In the genomic region with DNA sequence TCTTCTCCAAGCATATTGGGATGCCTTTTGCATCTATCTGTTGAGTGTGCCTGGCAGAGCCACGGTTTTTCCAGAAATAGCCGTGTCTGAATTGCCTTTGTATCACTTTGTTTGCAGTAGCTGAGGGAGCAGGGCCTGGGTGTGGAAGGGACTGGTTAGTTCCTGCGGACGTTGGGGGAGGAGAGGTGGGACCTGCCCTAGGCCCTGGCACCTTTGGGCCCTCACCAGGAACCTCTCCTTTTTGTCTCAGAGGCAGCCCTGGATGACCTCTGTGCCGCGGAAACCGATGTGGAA, we compare ENCODE assay signal across 9 cellular contexts. TPM values are rescaled to one million over a fixed set of nuclear protein-coding genes. Genes with fewer than 3 reads are reported as not detected.
DNase-seq lines count a peak whose midpoint lies in the region; ATAC-seq and TF ChIP-seq lines count a peak whose summit lies in the region.
"Had no signal": no experiment of that assay in that cellular context is flagged by ENCODE, and none has a peak within 500 bp of the region (broad histone marks: within the 10 kb centered on the region; RNA-seq: fewer than 3 reads in every experiment).

No MANE protein-coding gene starts in this region.

- TF ChIP-seq CTCF in AG04450 (IDR thresholded peaks at IDR 0.05; ENCODE audit: low read depth, low read length), result no peak
- no peak for TF ChIP-seq CTCF in MM.1S (IDR thresholded peaks at IDR 0.05; ENCODE audit: low read length)
- no peak for TF ChIP-seq CTCF in nephron (IDR thresholded peaks at IDR 0.05; ENCODE audit: unreplicated experiment in 3 of 3)

- H3K27ac Mint-ChIP-seq in dendritic cell treated with granulocyte-macrophage colony-stimulating factor and Interleukin-4, amounts not matched to agents 40 ng/mL and 50 ng/mL, for 4 days, result peak overlapping the region; percentile 100
- H3K27ac Mint-ChIP-seq in nephron, result peak overlapping the region; percentile 96 to 98 (median 96)

- H3K27me3 ChIP-seq in AG04450 (ENCODE audit: control insufficient read depth, insufficient read depth, low read length) (no peaks in the 10 kb centered on the region), MM.1S (replicated peaks; ENCODE audit: insufficient read depth, low read length) (no peaks in the 10 kb centered on the region)

- peaks cover 21% of the 10 kb centered on the region for H3K4me1 ChIP-seq in MM.1S (ENCODE audit: low read length)

- no peaks in the 10 kb centered on the region for H4K20me1 ChIP-seq in MM.1S (ENCODE audit: insufficient read depth, low read length)

- H3K27ac ChIP-seq in AG04450 (ENCODE audit: low read depth, low read length) (peak overlapping the region; percentile 100), MM.1S (ENCODE audit: low read length) (peak overlapping the region; percentile 84; the same call in 1 of the 2 replicates)

- no peak overlapping the region for H3K4me3 ChIP-seq in AG04450 (ENCODE audit: low read depth, low read length)
- H3K4me3 ChIP-seq in MM.1S (ENCODE audit: low read length), result no peak overlapping the region

- no peak overlapping the region for H2AFZ ChIP-seq in MM.1S (ENCODE audit: low read length)

- H3K9me3 ChIP-seq in AG04450 (ENCODE audit: control insufficient read depth, insufficient read depth, low read length), result no peaks in the 10 kb centered on the region
- no peaks in the 10 kb centered on the region for H3K9me3 ChIP-seq in MM.1S (replicated peaks; ENCODE audit: insufficient read depth, low read length)

- DNase-seq in AG04450 (ENCODE audit: low read depth, low spot score) (no peak), MM.1S (no peak), islet precursor cell (no peak), NCI-H2107 (lab: John Stamatoyannopoulos, UW) (no peak), ureter (ENCODE audit: low spot score) (no peak)
- DNase-seq: stimulated activated CD4-positive, alpha-beta T cell treated with anti-CD3 and anti-CD28 coated beads, Interleukin-4, amount 100 ng/mL, for 1 hour had no signal

- H3K9me3 Mint-ChIP-seq in dendritic cell treated with granulocyte-macrophage colony-stimulating factor and Interleukin-4, amounts not matched to agents 40 ng/mL and 50 ng/mL, for 4 days, result no peaks in the 10 kb centered on the region
- H3K9me3 Mint-ChIP-seq in nephron, result no peaks in the 10 kb centered on the region

- peak overlapping the region; percentile 94 for H3K4me2 ChIP-seq in MM.1S (ENCODE audit: low read depth, low read length)

- CTCF ChIA-PET in AG04450 (lab: Charles Lee), result interaction anchor here (0.6 to 2.1 kb wide), 4 partner anchors 80 to 88 kb away, joined by 3 to 15 read pairs (median 3); no protein-coding TSS in a partner anchor

- no peaks in the 10 kb centered on the region for H3K27me3 Mint-ChIP-seq in dendritic cell treated with granulocyte-macrophage colony-stimulating factor and Interleukin-4, amounts not matched to agents 40 ng/mL and 50 ng/mL, for 4 days
- no peaks in the 10 kb centered on the region for H3K27me3 Mint-ChIP-seq in nephron (ENCODE audit: low read depth)

- H3K79me2 ChIP-seq in MM.1S (ENCODE audit: low read length), result peaks cover 41% of the 10 kb centered on the region

- H3K36me3 Mint-ChIP-seq in dendritic cell treated with granulocyte-macrophage colony-stimulating factor and Interleukin-4, amounts not matched to agents 40 ng/mL and 50 ng/mL, for 4 days (ENCODE audit: low read depth), result peaks cover 71% of the 10 kb centered on the region
- peaks cover 12% of the 10 kb centered on the region for H3K36me3 Mint-ChIP-seq in nephron (ENCODE audit: low read depth)

- peaks cover 49% of the 10 kb centered on the region for H3K4me1 Mint-ChIP-seq in dendritic cell treated with granulocyte-macrophage colony-stimulating factor and Interleukin-4, amounts not matched to agents 40 ng/mL and 50 ng/mL, for 4 days (ENCODE audit: low read depth)
- peaks cover 20% of the 10 kb centered on the region for H3K4me1 Mint-ChIP-seq in nephron

- peaks cover 4% of the 10 kb centered on the region; the same call in 1 of the 2 replicates for H3K36me3 ChIP-seq in MM.1S (replicated peaks; ENCODE audit: insufficient read depth, low read length)

- no peaks in the 10 kb centered on the region for H3K9me2 ChIP-seq in MM.1S (replicated peaks; ENCODE audit: insufficient read depth, low read length)

- H3K9ac ChIP-seq in MM.1S (ENCODE audit: low read length), result no peak overlapping the region; the same call in 1 of the 2 replicates

- intact Hi-C loops in dendritic cell treated with granulocyte-macrophage colony-stimulating factor and Interleukin-4, amounts not matched to agents 40 ng/mL and 50 ng/mL, for 4 days (cut with micrococcal nuclease), result loop anchor here (1.0 to 10.0 kb wide), 3 partner anchors 8 to 220 kb away; partner anchors contain the start of gene NCKIPSD

- ATAC-seq in GM21423 (IDR thresholded peaks at IDR 0.05; ENCODE audit: unreplicated experiment), result no peak

- H3K4me3 Mint-ChIP-seq in dendritic cell treated with granulocyte-macrophage colony-stimulating factor and Interleukin-4, amounts not matched to agents 40 ng/mL and 50 ng/mL, for 4 days, result no peak overlapping the region
- no peak overlapping the region for H3K4me3 Mint-ChIP-seq in nephron

- POLR2A ChIA-PET in AG04450 (lab: Yijun Ruan, JAX), result interaction anchor here (1.7 kb wide), 1 partner anchor 84 kb away, joined by 6 read pairs; no protein-coding TSS in a partner anchor

- peaks cover 2% of the 10 kb centered on the region; the same call in 1 of the 2 replicates for H3F3A ChIP-seq in MM.1S (ENCODE audit: insufficient read depth, low read length)

RNA-seq across cellular contexts. Expression of gene ATRIP, which starts 18.6 kb away (rescaled TPM):
- 5.1 and 5.8 TPM in 2 replicates for polyA plus RNA-seq in AG04450 (2011; rRNA removed)
- 6.3 and 8.0 TPM in 2 replicates for polyA minus RNA-seq in AG04450 (2011; rRNA and poly(A)+ RNA removed)
- total RNA-seq in ureter, result 9.6 TPM

RNA-seq across cellular contexts. Expression of gene TMA7, which starts 25.1 kb away (rescaled TPM):
- polyA plus RNA-seq in AG04450 (2011; rRNA removed), result 207 and 316 TPM in 2 replicates
- 35.8 and 40.7 TPM in 2 replicates for polyA minus RNA-seq in AG04450 (2011; rRNA and poly(A)+ RNA removed)
- total RNA-seq in ureter, result 237 TPM

RNA-seq across cellular contexts. Expression of gene CCDC51, which starts 25.3 kb away (rescaled TPM):
- 9.5 and 11.1 TPM in 2 replicates for polyA plus RNA-seq in AG04450 (2011; rRNA removed)
- 6.4 and 7.5 TPM in 2 replicates for polyA minus RNA-seq in AG04450 (2011; rRNA and poly(A)+ RNA removed)
- 10.4 TPM for total RNA-seq in ureter

RNA-seq across cellular contexts. Expression of gene PLXNB1, which starts 35.3 kb away (rescaled TPM):
- polyA plus RNA-seq in AG04450 (2011; rRNA removed), result 13.4 and 18.3 TPM in 2 replicates
- polyA minus RNA-seq in AG04450 (2011; rRNA and poly(A)+ RNA removed), result 31.3 and 58.8 TPM in 2 replicates
- 259 TPM for total RNA-seq in ureter

RNA-seq across cellular contexts. Expression of gene SHISA5, which starts 38.8 kb away (rescaled TPM):
- polyA plus RNA-seq in AG04450 (2011; rRNA removed), result 124 and 151 TPM in 2 replicates
- polyA minus RNA-seq in AG04450 (2011; rRNA and poly(A)+ RNA removed), result 131 and 171 TPM in 2 replicates
- 294 TPM for total RNA-seq in ureter
